20 cellular contexts compared by ENCODE assay signal in genomic region chr14:24873551-24873950, GRCh38.
"Had no signal": no experiment of that assay in that cellular context is flagged by ENCODE, and none has a peak within 500 bp of the region (broad histone marks: within the 10 kb centered on the region; RNA-seq: fewer than 3 reads in every experiment).

No MANE protein-coding gene starts in this region.

- H3K36me3 ChIP-seq: lower lobe of right lung, pancreas, sigmoid colon, spleen, suprapubic skin, thoracic aorta, tibial artery, upper lobe of right lung had no signal

- ATAC-seq: lower lobe of right lung; naive thymus-derived CD8-positive, alpha-beta T cell; pancreas; psoas muscle; stimulated activated effector memory CD8-positive, alpha-beta T cell treated with anti-CD3 and anti-CD28 coated beads, Interleukin-12 subunit alpha, Interleukin-12 subunit beta, amount 100 ng/mL, for 72 hours; upper lobe of right lung had no signal

- H3K27ac ChIP-seq: lower lobe of right lung, pancreas, psoas muscle, sigmoid colon, spleen, suprapubic skin, thoracic aorta, tibial artery, upper lobe of right lung had no signal

- H3K4me1 ChIP-seq: psoas muscle, sigmoid colon, tibial artery, upper lobe of right lung had no signal

- H3K4me3 ChIP-seq: lower lobe of right lung, pancreas, psoas muscle, sigmoid colon, spleen, suprapubic skin, thoracic aorta, tibial artery, upper lobe of right lung had no signal

- DNase-seq: hippocampal formation; lower lobe of right lung; mammary epithelial cell; mesenchymal stem cell; naive thymus-derived CD8-positive, alpha-beta T cell; nucleus accumbens; pancreas; posterior cingulate gyrus; psoas muscle; sigmoid colon; small intestine; spleen; stimulated activated CD4-positive, alpha-beta T cell treated with anti-CD3 and anti-CD28 coated beads, Interleukin-4, amount 100 ng/mL, for 24 hours; stimulated activated naive CD4-positive, alpha-beta T cell; tibial artery; trophoblast cell; upper lobe of right lung had no signal

- H3K9me3 ChIP-seq: lower lobe of right lung, pancreas, psoas muscle, sigmoid colon, spleen, suprapubic skin, thoracic aorta, tibial artery, upper lobe of right lung had no signal

- H3K27me3 ChIP-seq: pancreas, sigmoid colon, suprapubic skin, tibial artery, upper lobe of right lung had no signal
